Comparison of ENCODE assay signal across 31 cellular contexts in genomic region chr6:10302566-10303235, GRCh38.
"Had no signal": no experiment of that assay in that cellular context is flagged by ENCODE, and none has a peak within 500 bp of the region (broad histone marks: within the 10 kb centered on the region; RNA-seq: fewer than 3 reads in every experiment).

No MANE protein-coding gene starts in this region.

- H3K36me3 ChIP-seq: adrenal gland, brain microvascular endothelial cell, breast epithelium had no signal

- ATAC-seq: activated CD8-positive, alpha-beta T cell treated with anti-CD3 and anti-CD28 coated beads for 36 hours; activated naive CD4-positive, alpha-beta T cell treated with anti-CD3 and anti-CD28 coated beads, Interleukin-2, amount 50 U/mL, for 72 hours; activated T-cell treated with anti-CD3 and anti-CD28 coated beads, Interleukin-2, amount 50 U/mL, for 4 hours; activated T-cell treated with anti-CD3 and anti-CD28 coated beads, Interleukin-2, amount 50 U/mL, for 72 hours; activated T-helper 17 cell treated with anti-CD3 and anti-CD28 coated beads, Interleukin-2, amount 50 U/mL, for 72 hours; body of pancreas had no signal

- H3K4me1 ChIP-seq: adrenal gland, body of pancreas, breast epithelium had no signal

- H3K4me3 ChIP-seq: adrenal gland, body of pancreas, breast epithelium had no signal

- DNase-seq: activated B cell treated with CpG ODN at 0.5 μM for 24 hours; activated CD4-positive, alpha-beta memory T cell treated with anti-CD3 and anti-CD28 coated beads for 36 hours; activated CD4-positive, alpha-beta T cell treated with anti-CD3 and anti-CD28 coated beads for 4 hours; activated CD4-positive, alpha-beta T cell treated with anti-CD3 and anti-CD28 coated beads, Interleukin-2, amount 10 ng/mL, durations not matched to agents 24 days and 14 days; activated CD4-positive, alpha-beta T cell treated with anti-CD3 and anti-CD28 coated beads, Interleukin-2, amount 50 U/mL, for 1 hour; activated CD4-positive, alpha-beta T cell treated with anti-CD3 and anti-CD28 coated beads, Interleukin-2, amount 50 U/mL, for 4 hours; activated CD4-positive, CD25-positive, alpha-beta regulatory T cell treated with anti-CD3 and anti-CD28 coated beads, Interleukin-2, amount 50 U/mL, for 72 hours; activated CD8-positive, alpha-beta memory T cell treated with anti-CD3 and anti-CD28 coated beads, Interleukin-2, amount 50 U/mL, for 4 hours; activated CD8-positive, alpha-beta T cell treated with anti-CD3 and anti-CD28 coated beads for 36 hours; activated effector memory CD4-positive, alpha-beta T cell treated with anti-CD3 and anti-CD28 coated beads, Interleukin-2, amount 50 U/mL, for 16 hours; activated gamma-delta T cell treated with Interleukin-2 at 50 U/mL for 16 hours; activated naive CD4-positive, alpha-beta T cell; activated naive CD4-positive, alpha-beta T cell treated with anti-CD3 and anti-CD28 coated beads for 36 hours; activated naive CD4-positive, alpha-beta T cell treated with anti-CD3 and anti-CD28 coated beads, Interleukin-2, amount 50 U/mL, for 16 hours; activated naive CD8-positive, alpha-beta T cell treated with anti-CD3 and anti-CD28 coated beads for 36 hours; activated T-cell treated with anti-CD3 and anti-CD28 coated beads for 4 hours; activated T-cell treated with anti-CD3 and anti-CD28 coated beads, Interleukin-2, amount 50 U/mL, for 1 hour; activated T-cell treated with anti-CD3 and anti-CD28 coated beads, Interleukin-2, amount 50 U/mL, for 4 hours; activated T-cell treated with anti-CD3 and anti-CD28 coated beads, Interleukin-2, amount 50 U/mL, for 72 hours; adrenal gland; amniotic stem cell; aorta; body of pancreas; brain microvascular endothelial cell; central memory CD4-positive, alpha-beta T cell; T-helper 2 cell; T-helper 9 cell had no signal

- H3K27ac ChIP-seq: adrenal gland, body of pancreas, brain microvascular endothelial cell, breast epithelium, VCaP had no signal

- H3K27me3 ChIP-seq: body of pancreas, brain microvascular endothelial cell, breast epithelium had no signal

- H3K9me3 ChIP-seq: adrenal gland, body of pancreas, breast epithelium had no signal
